1 cellular context compared by ENCODE assay signal in the genomic region with DNA sequence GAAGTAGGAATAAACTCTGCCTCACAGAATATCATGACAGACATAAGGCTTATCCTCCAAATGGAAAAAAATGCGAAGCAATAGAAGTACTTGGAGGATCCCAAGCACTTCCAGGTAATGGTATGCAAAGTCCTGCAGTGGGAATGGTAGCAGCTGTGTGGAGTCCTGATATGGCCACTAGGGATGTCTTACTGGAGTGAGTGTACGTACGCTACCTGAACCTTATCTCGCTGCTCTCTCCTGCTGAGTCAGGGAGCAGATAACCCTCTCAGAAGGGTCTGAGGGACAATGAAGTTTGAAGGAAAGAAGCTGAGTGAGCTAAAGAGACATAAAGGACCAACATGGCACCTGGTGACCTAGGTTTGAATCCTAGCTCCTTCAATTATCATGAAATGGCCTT.
TF ChIP-seq lines count a peak whose summit lies in the region.

No MANE protein-coding gene starts in this region.

TF ChIP-seq in HepG2, 621 proteins besides CTCF, POLR2A, EP300 and RAD21:
- no peak for TF ChIP-seq RFX5 (IDR thresholded peaks at IDR 0.05; ENCODE audit: low read depth, low read length)
- no peak for TF ChIP-seq SRSF9 (IDR thresholded peaks at IDR 0.05; ENCODE audit: borderline replicate concordance, insufficient read depth, low read depth, low read length, poor library complexity, severe bottlenecking)
- TF ChIP-seq, protein P1, sequence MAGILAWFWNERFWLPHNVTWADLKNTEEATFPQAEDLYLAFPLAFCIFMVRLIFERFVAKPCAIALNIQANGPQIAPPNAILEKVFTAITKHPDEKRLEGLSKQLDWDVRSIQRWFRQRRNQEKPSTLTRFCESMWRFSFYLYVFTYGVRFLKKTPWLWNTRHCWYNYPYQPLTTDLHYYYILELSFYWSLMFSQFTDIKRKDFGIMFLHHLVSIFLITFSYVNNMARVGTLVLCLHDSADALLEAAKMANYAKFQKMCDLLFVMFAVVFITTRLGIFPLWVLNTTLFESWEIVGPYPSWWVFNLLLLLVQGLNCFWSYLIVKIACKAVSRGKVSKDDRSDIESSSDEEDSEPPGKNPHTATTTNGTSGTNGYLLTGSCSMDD (CRISPR knock-in tag; IDR thresholded peaks at IDR 0.05) = no peak
- TF ChIP-seq ZNF432 (CRISPR knock-in tag; IDR thresholded peaks at IDR 0.05; ENCODE audit: borderline replicate concordance) = no peak
